ENCODE assay signal across 8 cellular contexts in genomic region chr10:19788075-19788686, GRCh38. TPM values are rescaled to one million over a fixed set of nuclear protein-coding genes. Genes with fewer than 3 reads are reported as not detected.
A peak's percentile ranks its signal among the peaks of the same experiment; 100 is the strongest.
DNase-seq lines count a peak whose midpoint lies in the region; ATAC-seq and TF ChIP-seq lines count a peak whose summit lies in the region.

No MANE protein-coding gene starts in this region.

- intact Hi-C loops in heart left ventricle (cut with DNase I): loop anchor here in 2 of 10 donors (5.0 to 10.0 kb wide), 2 partner anchors 163 to 376 kb away; no protein-coding TSS in a partner anchor
- intact Hi-C loops in Right ventricle myocardium superior (cut with DNase I): no loop called here

- no peak overlapping the region for H3K27ac ChIP-seq in heart left ventricle
- no peak overlapping the region for H3K27ac ChIP-seq in CD8-positive, alpha-beta memory T cell (ENCODE audit: low read depth, low read length)

- H3K4me3 ChIP-seq in heart left ventricle (no peak overlapping the region), choroid plexus epithelial cell (ENCODE audit: low read depth, low read length) (no peak overlapping the region)
- H3K4me3 ChIP-seq in CD8-positive, alpha-beta memory T cell (ENCODE audit: low read length): no peak overlapping the region

- H3K36me3 Mint-ChIP-seq in CD8-positive, alpha-beta memory T cell: no peaks in the 10 kb centered on the region

- POLR2A ChIA-PET in CD8-positive, alpha-beta memory T cell (lab: Charles Lee): no interaction called here

- H3K27me3 Mint-ChIP-seq in CD8-positive, alpha-beta memory T cell: peaks cover 0 to 2% of the 10 kb centered on the region in 2 donors

- H3K9me3 Mint-ChIP-seq in CD8-positive, alpha-beta memory T cell: peaks cover 0 to 15% (median 4%) of the 10 kb centered on the region in 5 donors

- no peaks in the 10 kb centered on the region for H3K36me3 ChIP-seq in heart left ventricle
- no peaks in the 10 kb centered on the region for H3K36me3 ChIP-seq in CD8-positive, alpha-beta memory T cell (ENCODE audit: insufficient read depth, low read length)

- H3K27ac Mint-ChIP-seq in CD8-positive, alpha-beta memory T cell: no peak overlapping the region

- TF ChIP-seq CTCF in heart left ventricle (IDR thresholded peaks at IDR 0.05) (peak; percentile 63 to 86 (median 72)), choroid plexus epithelial cell (conservative IDR thresholded peaks at IDR 0.05; ENCODE audit: low read depth, low read length) (peak; percentile 82)

- H3K27me3 ChIP-seq in heart left ventricle: no peaks in the 10 kb centered on the region
- H3K27me3 ChIP-seq in CD8-positive, alpha-beta memory T cell (ENCODE audit: insufficient read depth, low read length, poor library complexity, severe bottlenecking): no peaks in the 10 kb centered on the region

- H3K4me1 ChIP-seq in heart left ventricle: no peaks in the 10 kb centered on the region
- H3K4me1 ChIP-seq in CD8-positive, alpha-beta memory T cell (ENCODE audit: insufficient read depth, low read length): no peaks in the 10 kb centered on the region

- CTCF ChIA-PET in CD8-positive, alpha-beta memory T cell (lab: Charles Lee): no interaction called here

- no peaks in the 10 kb centered on the region for H3K4me1 Mint-ChIP-seq in CD8-positive, alpha-beta memory T cell

- H3K4me3 Mint-ChIP-seq in CD8-positive, alpha-beta memory T cell: no peak overlapping the region

- no peaks in the 10 kb centered on the region for H3K9me3 ChIP-seq in heart left ventricle
- no peaks in the 10 kb centered on the region for H3K9me3 ChIP-seq in CD8-positive, alpha-beta memory T cell (ENCODE audit: low read length)

- no peak for TF ChIP-seq POLR2A in heart left ventricle (IDR thresholded peaks at IDR 0.05)

- WGBS in heart left ventricle, 4 donors: 6 to 37% (median 24%) methylated on average over 3 of the region's 3 CpGs

- peak in 1 of 5 donors; percentile 19 for DNase-seq in heart left ventricle
- DNase-seq in Right ventricle myocardium superior: no peak
- peak; percentile 1 for DNase-seq in NOMO-1 treated with dmso at 0.1 percent for 144 hours (lab: John Stamatoyannopoulos, UW; ENCODE audit: unreplicated experiment)
- peak; percentile 89 for DNase-seq in choroid plexus epithelial cell (ENCODE audit: low read depth)
- peak; percentile 34 for DNase-seq in mucosa of gallbladder (ENCODE audit: low spot score)
- DNase-seq in activated gamma-delta T cell (lab: John Stamatoyannopoulos, UW): no peak
- no peak for DNase-seq in CD8-positive, alpha-beta memory T cell

- ATAC-seq in heart left ventricle (no peak), Right ventricle myocardium superior (ENCODE audit: poor library complexity) (no peak), HG02610 (IDR thresholded peaks at IDR 0.05; ENCODE audit: unreplicated experiment) (peak; percentile 77)

RNA-seq across cellular contexts. Expression of gene PLXDC2, which starts 28.1 kb away (rescaled TPM):
- total RNA-seq in heart left ventricle: 10 to 100 TPM; 10.7 to 36.4 (median 18.7) TPM
- 1 to 10 TPM; 3.4 to 7.2 TPM for polyA plus RNA-seq in heart left ventricle
- 12.2 TPM for total RNA-seq in Right ventricle myocardium superior
- 92.0 TPM for total RNA-seq in mucosa of gallbladder
- under 1 TPM; 0.15 to 0.38 TPM for total RNA-seq in CD8-positive, alpha-beta memory T cell
- polyA plus RNA-seq in CD8-positive, alpha-beta memory T cell: 1.5 TPM

Comparison
In these comparisons a context has a peak if more than half of its experiments do, and no peak if none do; other contexts are left out.
1. DNase-seq: peak in NOMO-1 treated with dmso at 0.1 percent for 144 hours (single experiment), choroid plexus epithelial cell (single experiment) and mucosa of gallbladder (single experiment); none in Right ventricle myocardium superior (single experiment), activated gamma-delta T cell (single experiment) and CD8-positive, alpha-beta memory T cell (0 of 5).